Comparison of ENCODE assay signal across 1 cellular context in the genomic region with DNA sequence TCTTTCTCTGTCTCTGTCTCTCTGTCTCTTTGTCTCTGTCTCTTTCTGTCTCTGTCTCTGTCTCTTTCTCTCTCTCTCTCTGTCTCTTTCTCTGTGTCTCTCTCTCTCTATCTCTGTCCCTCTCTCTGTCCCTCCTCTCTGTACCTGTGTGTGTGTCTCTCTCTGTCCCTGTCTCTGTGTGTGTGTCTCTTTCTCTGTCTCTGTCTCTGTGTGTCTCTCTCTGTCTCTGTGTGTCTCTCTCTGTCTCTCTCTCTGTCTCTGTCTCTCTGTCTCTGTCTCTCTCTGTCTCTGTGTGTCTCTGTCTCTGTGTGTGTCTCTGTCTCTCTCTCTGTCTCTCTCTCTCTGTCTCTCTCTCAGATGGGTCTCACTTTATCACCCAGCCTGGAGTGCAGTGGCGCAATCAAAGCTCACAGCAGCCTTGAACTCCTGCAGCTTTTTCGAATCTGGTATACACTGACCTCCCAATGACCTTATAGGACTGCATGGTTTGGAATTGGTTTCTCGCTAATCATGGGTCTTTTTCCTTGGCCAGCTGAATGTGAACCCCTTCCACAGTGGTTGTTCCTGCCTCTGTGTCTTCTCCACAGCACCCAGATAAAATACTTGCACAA.
A peak's percentile ranks its signal among the peaks of the same experiment; 100 is the strongest.
TF ChIP-seq lines count a peak whose summit lies in the region.

No MANE protein-coding gene starts in this region.

TF ChIP-seq in HepG2, 621 proteins besides CTCF, POLR2A, EP300 and RAD21 (continued from another document):
- TF ChIP-seq, protein P1, sequence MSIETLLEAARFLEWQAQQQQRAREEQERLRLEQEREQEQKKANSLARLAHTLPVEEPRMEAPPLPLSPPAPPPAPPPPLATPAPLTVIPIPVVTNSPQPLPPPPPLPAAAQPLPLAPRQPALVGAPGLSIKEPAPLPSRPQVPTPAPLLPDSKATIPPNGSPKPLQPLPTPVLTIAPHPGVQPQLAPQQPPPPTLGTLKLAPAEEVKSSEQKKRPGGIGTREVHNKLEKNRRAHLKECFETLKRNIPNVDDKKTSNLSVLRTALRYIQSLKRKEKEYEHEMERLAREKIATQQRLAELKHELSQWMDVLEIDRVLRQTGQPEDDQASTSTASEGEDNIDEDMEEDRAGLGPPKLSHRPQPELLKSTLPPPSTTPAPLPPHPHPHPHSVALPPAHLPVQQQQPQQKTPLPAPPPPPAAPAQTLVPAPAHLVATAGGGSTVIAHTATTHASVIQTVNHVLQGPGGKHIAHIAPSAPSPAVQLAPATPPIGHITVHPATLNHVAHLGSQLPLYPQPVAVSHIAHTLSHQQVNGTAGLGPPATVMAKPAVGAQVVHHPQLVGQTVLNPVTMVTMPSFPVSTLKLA (IDR thresholded peaks at IDR 0.05), result no peak
- no peak for TF ChIP-seq CENPT (CRISPR knock-in tag; IDR thresholded peaks at IDR 0.05; ENCODE audit: low read depth)
- TF ChIP-seq ZNF547 (CRISPR knock-in tag; IDR thresholded peaks at IDR 0.05), result no peak
- no peak for TF ChIP-seq ZBTB1 (CRISPR knock-in tag; IDR thresholded peaks at IDR 0.05; ENCODE audit: borderline replicate concordance)
- no peak for TF ChIP-seq MIER2 (CRISPR knock-in tag; IDR thresholded peaks at IDR 0.05)
- TF ChIP-seq MTA1 (CRISPR knock-in tag; IDR thresholded peaks at IDR 0.05; ENCODE audit: borderline replicate concordance), result no peak
- peak; percentile 43; the same call in 1 of the 2 replicates for TF ChIP-seq RARA (CRISPR knock-in tag; IDR thresholded peaks at IDR 0.05)
- TF ChIP-seq ZNF7 (CRISPR knock-in tag; IDR thresholded peaks at IDR 0.05), result no peak
- TF ChIP-seq NFYC (CRISPR knock-in tag; IDR thresholded peaks at IDR 0.05), result no peak
- TF ChIP-seq MZF1 (CRISPR knock-in tag; IDR thresholded peaks at IDR 0.05; ENCODE audit: borderline replicate concordance), result no peak
- TF ChIP-seq ZNF674 (CRISPR knock-in tag; IDR thresholded peaks at IDR 0.05; ENCODE audit: low read depth), result no peak
- TF ChIP-seq CEBPB (IDR thresholded peaks at IDR 0.05; ENCODE audit: borderline replicate concordance, low read depth, low read length), result peak; percentile 47
- TF ChIP-seq, protein P2, sequence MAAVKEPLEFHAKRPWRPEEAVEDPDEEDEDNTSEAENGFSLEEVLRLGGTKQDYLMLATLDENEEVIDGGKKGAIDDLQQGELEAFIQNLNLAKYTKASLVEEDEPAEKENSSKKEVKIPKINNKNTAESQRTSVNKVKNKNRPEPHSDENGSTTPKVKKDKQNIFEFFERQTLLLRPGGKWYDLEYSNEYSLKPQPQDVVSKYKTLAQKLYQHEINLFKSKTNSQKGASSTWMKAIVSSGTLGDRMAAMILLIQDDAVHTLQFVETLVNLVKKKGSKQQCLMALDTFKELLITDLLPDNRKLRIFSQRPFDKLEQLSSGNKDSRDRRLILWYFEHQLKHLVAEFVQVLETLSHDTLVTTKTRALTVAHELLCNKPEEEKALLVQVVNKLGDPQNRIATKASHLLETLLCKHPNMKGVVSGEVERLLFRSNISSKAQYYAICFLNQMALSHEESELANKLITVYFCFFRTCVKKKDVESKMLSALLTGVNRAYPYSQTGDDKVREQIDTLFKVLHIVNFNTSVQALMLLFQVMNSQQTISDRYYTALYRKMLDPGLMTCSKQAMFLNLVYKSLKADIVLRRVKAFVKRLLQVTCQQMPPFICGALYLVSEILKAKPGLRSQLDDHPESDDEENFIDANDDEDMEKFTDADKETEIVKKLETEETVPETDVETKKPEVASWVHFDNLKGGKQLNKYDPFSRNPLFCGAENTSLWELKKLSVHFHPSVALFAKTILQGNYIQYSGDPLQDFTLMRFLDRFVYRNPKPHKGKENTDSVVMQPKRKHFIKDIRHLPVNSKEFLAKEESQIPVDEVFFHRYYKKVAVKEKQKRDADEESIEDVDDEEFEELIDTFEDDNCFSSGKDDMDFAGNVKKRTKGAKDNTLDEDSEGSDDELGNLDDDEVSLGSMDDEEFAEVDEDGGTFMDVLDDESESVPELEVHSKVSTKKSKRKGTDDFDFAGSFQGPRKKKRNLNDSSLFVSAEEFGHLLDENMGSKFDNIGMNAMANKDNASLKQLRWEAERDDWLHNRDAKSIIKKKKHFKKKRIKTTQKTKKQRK (IDR thresholded peaks at IDR 0.05; ENCODE audit: low read length), result no peak
- TF ChIP-seq ZFYVE20 (CRISPR knock-in tag; IDR thresholded peaks at IDR 0.05; ENCODE audit: borderline replicate concordance, low read depth), result no peak
